ENCODE assay signal across 15 cellular contexts in the genomic region with DNA sequence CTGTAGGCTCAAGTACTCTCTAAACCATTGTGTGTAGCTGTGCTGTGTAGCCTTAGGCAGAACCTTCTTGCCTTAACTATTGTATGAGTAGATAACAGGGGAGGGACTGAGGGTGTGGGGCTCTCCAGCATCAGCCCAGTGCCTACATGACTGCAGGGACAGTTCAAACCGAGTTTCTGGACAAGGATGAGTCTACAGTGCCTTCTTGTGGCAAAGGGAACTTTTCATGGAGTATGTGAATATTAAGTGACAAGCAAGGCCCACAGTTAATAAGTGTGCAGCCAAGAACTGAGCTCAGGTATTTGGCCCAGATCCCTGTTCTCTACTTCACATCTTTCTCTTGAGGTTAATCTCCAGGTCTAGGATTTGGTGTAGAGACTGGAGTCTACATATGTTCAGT.
"Had no signal": no experiment of that assay in that cellular context is flagged by ENCODE, and none has a peak within 500 bp of the region (broad histone marks: within the 10 kb centered on the region; RNA-seq: fewer than 3 reads in every experiment).

No MANE protein-coding gene starts in this region.

- H3K27me3 ChIP-seq: colonic mucosa, foreskin keratinocyte, ovary had no signal

- ATAC-seq: foreskin keratinocyte; mucosa of descending colon; naive thymus-derived CD8-positive, alpha-beta T cell had no signal

- H3K27ac ChIP-seq: colonic mucosa, foreskin keratinocyte, ovary had no signal

- H3K4me1 ChIP-seq: colonic mucosa, foreskin keratinocyte had no signal

- H3K36me3 ChIP-seq: colonic mucosa, ovary had no signal

- DNase-seq: colonic mucosa; dermis blood vessel endothelial cell; erythroblast; foreskin keratinocyte; hypothalamus; immature natural killer cell; mammary epithelial cell; mucosa of descending colon; naive thymus-derived CD8-positive, alpha-beta T cell; ovary; right cardiac atrium; stimulated activated CD4-positive, alpha-beta T cell treated with anti-CD3 and anti-CD28 coated beads, Interleukin-2, amount 100 ng/mL, for 48 hours; stimulated activated naive CD4-positive, alpha-beta T cell treated with Interleukin-2 at 50 U/mL for 16 hours; trophoblast cell had no signal

- H3K9me3 ChIP-seq: colonic mucosa, mucosa of descending colon, ovary had no signal

- H3K4me3 ChIP-seq: colonic mucosa, mucosa of descending colon, ovary, smooth muscle cell had no signal
